In the genomic region with DNA sequence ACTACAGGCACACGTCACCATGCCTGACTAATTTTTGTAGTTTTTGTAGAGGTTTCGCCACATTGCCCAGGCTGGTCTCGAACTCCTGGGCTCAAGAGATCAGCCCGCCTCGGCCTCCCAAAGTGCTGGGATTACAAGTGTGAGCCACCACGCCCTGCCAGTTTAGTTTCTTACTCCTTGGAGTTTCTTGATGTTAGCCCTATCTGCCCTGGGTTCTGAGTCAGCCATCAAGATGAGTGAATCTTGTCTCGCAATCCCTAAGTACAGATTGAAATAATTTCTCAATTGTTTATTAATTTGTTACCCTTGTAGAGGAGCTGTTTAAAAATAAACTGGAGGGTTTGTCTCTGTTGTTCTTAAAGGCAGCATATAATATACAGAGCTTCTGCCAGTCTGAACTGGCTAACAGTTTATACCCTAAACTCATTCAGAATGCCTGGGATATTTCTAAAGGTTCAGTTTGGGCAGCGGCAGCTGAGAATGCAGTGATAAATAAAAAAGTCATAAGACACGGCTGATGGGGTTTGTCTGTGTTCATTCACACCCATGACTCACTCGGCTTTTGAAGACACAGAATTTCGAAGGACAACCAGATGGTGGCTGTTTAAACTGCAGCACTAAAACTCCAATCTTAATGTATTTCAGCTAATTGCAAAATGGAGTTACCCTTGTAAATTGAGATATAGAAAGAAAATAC, we compare ENCODE assay signal across 11 cellular contexts. TPM values are rescaled to one million over a fixed set of nuclear protein-coding genes. Genes with fewer than 3 reads are reported as not detected.
DNase-seq lines count a peak whose midpoint lies in the region; ATAC-seq, FAIRE-seq and TF ChIP-seq lines count a peak whose summit lies in the region.
"Had no signal": no experiment of that assay in that cellular context is flagged by ENCODE, and none has a peak within 500 bp of the region (broad histone marks: within the 10 kb centered on the region; RNA-seq: fewer than 3 reads in every experiment).

No MANE protein-coding gene starts in this region.

- H2AFZ ChIP-seq in astrocyte (ENCODE audit: low read depth, low read length): no peak overlapping the region

- no peaks in the 10 kb centered on the region for H3K27me3 ChIP-seq in breast epithelium
- H3K27me3 ChIP-seq in astrocyte (ENCODE audit: insufficient read depth, low read length): no peaks in the 10 kb centered on the region
- H3K27me3 ChIP-seq in kidney epithelial cell (ENCODE audit: control insufficient read depth, insufficient read depth, low read length): no peaks in the 10 kb centered on the region
- H3K27me3 ChIP-seq in uterus: no peaks in the 10 kb centered on the region
- H3K27me3 ChIP-seq: cardiac muscle cell, Peyer's patch had no signal

- H3K36me3 ChIP-seq in breast epithelium (no peaks in the 10 kb centered on the region), astrocyte (ENCODE audit: insufficient read depth, low read length) (no peaks in the 10 kb centered on the region), kidney epithelial cell (ENCODE audit: control insufficient read depth, insufficient read depth, low read length) (no peaks in the 10 kb centered on the region), uterus (no peaks in the 10 kb centered on the region)
- H3K36me3 ChIP-seq: cardiac muscle cell, Peyer's patch had no signal

- TF ChIP-seq POLR2A in breast epithelium (IDR thresholded peaks at IDR 0.05) (no peak), uterus (IDR thresholded peaks at IDR 0.05) (no peak)

- POLR2A ChIA-PET in MCF 10A (lab: Yijun Ruan, JAX): interaction anchor here (0.6 to 0.7 kb wide), 2 partner anchors 41 to 840 kb away, joined by 3 read pairs; no protein-coding TSS in a partner anchor

- H3K27ac ChIP-seq in breast epithelium (no peak overlapping the region), astrocyte (ENCODE audit: low read depth, low read length) (peak overlapping the region; percentile 53), uterus (peak overlapping the region; percentile 44 to 82)
- H3K27ac ChIP-seq: 22Rv1, cardiac muscle cell, Peyer's patch had no signal

- DNase-seq in MCF 10A (ENCODE audit: unreplicated experiment): peak; percentile 18
- DNase-seq in breast epithelium (ENCODE audit: low spot score in 2 of 2): no peak
- peak; percentile 85 for DNase-seq in astrocyte (ENCODE audit: low read depth)
- DNase-seq in kidney epithelial cell (ENCODE audit: low read depth): peak; percentile 83
- DNase-seq in uterus: peak; percentile 23 to 43
- no peak for DNase-seq in NCI-H2081 (lab: John Stamatoyannopoulos, UW)

- no TSS peak for BruUV-seq in MCF 10A (replicated peaks; lab: Mats Ljungman, UMichigan)

- H3K4me1 Mint-ChIP-seq in MCF 10A (ENCODE audit: insufficient read depth, unreplicated experiment) (no peaks in the 10 kb centered on the region), astrocyte (ENCODE audit: low read depth, unreplicated experiment) (peaks cover 11% of the 10 kb centered on the region)
- no peaks in the 10 kb centered on the region for H3K4me1 Mint-ChIP-seq in stimulated activated memory B cell treated with anti-CD40 and anti-IgM and Interleukin-4, amounts not matched to agents 10 μg/mL and 1 μg/mL and 100 μg/mL, for 72 hours

- H3K27ac Mint-ChIP-seq in MCF 10A (ENCODE audit: low read depth, unreplicated experiment): no peak overlapping the region
- peak overlapping the region; percentile 91 for H3K27ac Mint-ChIP-seq in astrocyte (ENCODE audit: unreplicated experiment)
- no peak overlapping the region for H3K27ac Mint-ChIP-seq in stimulated activated memory B cell treated with anti-CD40 and anti-IgM and Interleukin-4, amounts not matched to agents 10 μg/mL and 1 μg/mL and 100 μg/mL, for 72 hours

- H3K4me3 ChIP-seq in breast epithelium (no peak overlapping the region), astrocyte (ENCODE audit: insufficient read depth, low read depth, low read length) (no peak overlapping the region), kidney epithelial cell (ENCODE audit: low read depth, low read length) (no peak overlapping the region), uterus (no peak overlapping the region)
- H3K4me3 ChIP-seq: cardiac muscle cell, Peyer's patch had no signal

- no peaks in the 10 kb centered on the region for H3K9me3 Mint-ChIP-seq in MCF 10A (ENCODE audit: unreplicated experiment)
- peaks cover 3% of the 10 kb centered on the region for H3K9me3 Mint-ChIP-seq in astrocyte (ENCODE audit: unreplicated experiment)
- no peaks in the 10 kb centered on the region for H3K9me3 Mint-ChIP-seq in stimulated activated memory B cell treated with anti-CD40 and anti-IgM and Interleukin-4, amounts not matched to agents 10 μg/mL and 1 μg/mL and 100 μg/mL, for 72 hours

- no peaks in the 10 kb centered on the region for H3K79me2 ChIP-seq in astrocyte (ENCODE audit: insufficient read depth, low read length)

- H3K4me1 ChIP-seq in breast epithelium (no peaks in the 10 kb centered on the region), astrocyte (ENCODE audit: insufficient read depth, low read length) (no peaks in the 10 kb centered on the region), uterus (no peaks in the 10 kb centered on the region)
- H3K4me1 ChIP-seq: Peyer's patch had no signal

- no peaks in the 10 kb centered on the region for H3K9me3 ChIP-seq in breast epithelium
- no peaks in the 10 kb centered on the region for H3K9me3 ChIP-seq in astrocyte (ENCODE audit: insufficient read depth, low read depth, low read length)
- no peaks in the 10 kb centered on the region for H3K9me3 ChIP-seq in uterus
- H3K9me3 ChIP-seq: Peyer's patch had no signal

- CTCF ChIA-PET in MCF 10A (lab: Yijun Ruan, JAX): interaction anchor here (0.6 to 1.5 kb wide), 4 partner anchors 42 to 418 kb away, joined by 3 to 5 read pairs (median 4); no protein-coding TSS in a partner anchor

- H3K4me2 ChIP-seq in astrocyte (ENCODE audit: low read length): peak overlapping the region; percentile 19

- peak overlapping the region; percentile 37 for H3K9ac ChIP-seq in astrocyte (ENCODE audit: low read length)

- no peaks in the 10 kb centered on the region for H4K20me1 ChIP-seq in astrocyte (ENCODE audit: insufficient read depth, low read length)

- ATAC-seq in stimulated activated memory B cell treated with anti-CD40 and anti-IgM and Interleukin-4, amounts not matched to agents 10 μg/mL and 1 μg/mL and 100 μg/mL, for 72 hours: no peak
- no peak for ATAC-seq in GM19351 (IDR thresholded peaks at IDR 0.05; ENCODE audit: unreplicated experiment)

- H3K4me3 Mint-ChIP-seq in MCF 10A (ENCODE audit: unreplicated experiment) (no peak overlapping the region), astrocyte (ENCODE audit: unreplicated experiment) (no peak overlapping the region)
- no peak overlapping the region for H3K4me3 Mint-ChIP-seq in stimulated activated memory B cell treated with anti-CD40 and anti-IgM and Interleukin-4, amounts not matched to agents 10 μg/mL and 1 μg/mL and 100 μg/mL, for 72 hours

- H3K27me3 Mint-ChIP-seq in MCF 10A (ENCODE audit: insufficient read depth, unreplicated experiment) (no peaks in the 10 kb centered on the region), astrocyte (ENCODE audit: low read depth, unreplicated experiment) (no peaks in the 10 kb centered on the region)
- peaks cover 9% of the 10 kb centered on the region for H3K27me3 Mint-ChIP-seq in stimulated activated memory B cell treated with anti-CD40 and anti-IgM and Interleukin-4, amounts not matched to agents 10 μg/mL and 1 μg/mL and 100 μg/mL, for 72 hours

- H3K36me3 Mint-ChIP-seq in MCF 10A (ENCODE audit: insufficient read depth, unreplicated experiment) (no peaks in the 10 kb centered on the region), astrocyte (ENCODE audit: low read depth, unreplicated experiment) (no peaks in the 10 kb centered on the region)
- no peaks in the 10 kb centered on the region for H3K36me3 Mint-ChIP-seq in stimulated activated memory B cell treated with anti-CD40 and anti-IgM and Interleukin-4, amounts not matched to agents 10 μg/mL and 1 μg/mL and 100 μg/mL, for 72 hours

- intact Hi-C loops in MCF 10A (cut with micrococcal nuclease): no loop called here
- intact Hi-C loops in breast epithelium (cut with DNase I; ENCODE audit: low total_unique reads): no loop called here
- intact Hi-C loops in uterus (cut with DNase I; ENCODE audit: low total_unique reads): loop anchor here (10.0 kb wide), 1 partner anchor 60 kb away; no protein-coding TSS in a partner anchor

- TF ChIP-seq CTCF in MCF 10A (IDR thresholded peaks at IDR 0.05; ENCODE audit: unreplicated experiment): no peak
- TF ChIP-seq CTCF in breast epithelium (IDR thresholded peaks at IDR 0.05): no peak
- TF ChIP-seq CTCF in astrocyte (IDR thresholded peaks at IDR 0.05; ENCODE audit: insufficient read depth, low read depth, low read length): no peak
- TF ChIP-seq CTCF in kidney epithelial cell (IDR thresholded peaks at IDR 0.05; ENCODE audit: insufficient read depth, low read length, poor library complexity, severe bottlenecking): no peak
- TF ChIP-seq CTCF in uterus (IDR thresholded peaks at IDR 0.05): no peak

- FAIRE-seq in astrocyte (lab: Jason Lieb, UNC): no peak

RNA-seq across cellular contexts. Expression of gene GPRC5B, which starts 39.6 kb away (rescaled TPM):
- total RNA-seq in MCF 10A (2022) (not detected in 2 replicates), breast epithelium (10 to 100 TPM; 16.3 to 26.6 (median 20.3) TPM), astrocyte (9.3 TPM in 2 replicates), kidney epithelial cell (11.2 and 14.0 TPM in 2 replicates), uterus (10 to 100 TPM; 16.5 to 53.0 (median 22.3) TPM)

Comparison
In these comparisons a context has a peak if more than half of its experiments do, and no peak if none do; other contexts are left out.
1. DNase-seq: peak in MCF 10A (single experiment), astrocyte (single experiment), kidney epithelial cell (single experiment) and uterus (2 of 2); none in breast epithelium (0 of 2) and NCI-H2081 (0 of 2).
2. H3K27ac ChIP-seq: peak in astrocyte (single experiment) and uterus (2 of 2); none in breast epithelium (0 of 2).